29 cellular contexts compared by ENCODE assay signal in the genomic region with DNA sequence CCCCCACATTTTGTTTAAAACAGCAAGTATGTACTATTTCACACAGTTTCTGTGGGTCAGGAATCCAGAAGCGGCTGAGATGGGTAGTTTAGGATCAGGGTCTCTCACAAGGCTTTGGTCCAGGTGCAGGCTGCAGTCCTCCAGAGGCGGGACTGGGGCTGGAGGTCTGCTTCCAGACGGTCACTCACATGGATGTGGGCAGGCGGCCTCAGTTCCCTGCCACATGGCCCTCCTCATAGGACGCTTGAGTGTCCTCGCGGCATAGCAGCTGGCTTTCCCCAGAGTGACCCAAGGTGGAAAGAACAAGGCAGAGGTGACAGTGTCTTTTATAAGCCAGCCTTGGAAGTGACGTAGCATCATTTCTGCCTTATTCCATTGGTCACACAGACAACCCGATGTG. TPM values are rescaled to one million over a fixed set of nuclear protein-coding genes. Genes with fewer than 3 reads are reported as not detected.
"Had no signal": no experiment of that assay in that cellular context is flagged by ENCODE, and none has a peak within 500 bp of the region (broad histone marks: within the 10 kb centered on the region; RNA-seq: fewer than 3 reads in every experiment).

No MANE protein-coding gene starts in this region.

- H3K27me3 ChIP-seq: heart left ventricle, ovary, right atrium auricular region, right lobe of liver, testis, thyroid gland, transverse colon, upper lobe of left lung had no signal

- H3K9me3 Mint-ChIP-seq: immature natural killer cell; naive thymus-derived CD8-positive, alpha-beta T cell; nephron; neural crest cell; stimulated activated memory B cell treated with anti-CD40 and anti-IgM and Interleukin-4, amounts not matched to agents 10 μg/mL and 1 μg/mL and 100 μg/mL, for 72 hours; stimulated activated naive CD8-positive, alpha-beta T cell treated with anti-CD3 and anti-CD28 coated beads, Interleukin-15, amount 100 ng/mL, for 72 hours had no signal

- H3K36me3 ChIP-seq: left ventricle myocardium inferior, ovary, right atrium auricular region, thyroid gland, transverse colon had no signal

- DNase-seq: heart left ventricle; hypothalamus; immature natural killer cell; kidney; left colon; left ventricle myocardium inferior; mesendoderm; midbrain; naive thymus-derived CD8-positive, alpha-beta T cell; stimulated activated CD4-positive, alpha-beta T cell treated with anti-CD3 and anti-CD28 coated beads, Interleukin-1b, Interleukin-23, amount 100 ng/mL, for 48 hours; stimulated activated CD4-positive, alpha-beta T cell treated with anti-CD3 and anti-CD28 coated beads, Interleukin-2, amount 100 ng/mL, for 48 hours; stimulated activated CD4-positive, alpha-beta T cell treated with anti-CD3 and anti-CD28 coated beads, Interleukin-4, amount 100 ng/mL, for 4 hours; stimulated activated CD8-positive, alpha-beta memory T cell treated with anti-CD3 and anti-CD28 coated beads, Interleukin-4, amount 100 ng/mL, for 48 hours; stimulated activated naive CD4-positive, alpha-beta T cell treated with Interleukin-2 at 50 U/mL for 16 hours; stimulated activated naive CD8-positive, alpha-beta T cell treated with anti-CD3 and anti-CD28 coated beads, Interleukin-15, amount 100 ng/mL, for 72 hours; substantia nigra; testis; thyroid gland; transverse colon; upper lobe of left lung had no signal

- ATAC-seq: heart left ventricle; left colon; naive thymus-derived CD8-positive, alpha-beta T cell; stimulated activated memory B cell treated with anti-CD40 and anti-IgM and Interleukin-4, amounts not matched to agents 10 μg/mL and 1 μg/mL and 100 μg/mL, for 72 hours; stimulated activated naive CD8-positive, alpha-beta T cell treated with anti-CD3 and anti-CD28 coated beads, Interleukin-15, amount 100 ng/mL, for 72 hours had no signal

- H3K4me3 ChIP-seq: heart left ventricle, left ventricle myocardium inferior, lung, ovary, right atrium auricular region, right lobe of liver, testis, thyroid gland, transverse colon, upper lobe of left lung had no signal

- H3K27ac Mint-ChIP-seq: immature natural killer cell; nephron; progenitor cell of endocrine pancreas; stimulated activated memory B cell treated with anti-CD40 and anti-IgM and Interleukin-4, amounts not matched to agents 10 μg/mL and 1 μg/mL and 100 μg/mL, for 72 hours had no signal

- H3K4me1 ChIP-seq: thyroid gland had no signal

- H3K9me3 ChIP-seq: heart left ventricle, left ventricle myocardium inferior, ovary, right atrium auricular region, right lobe of liver, testis, thyroid gland, transverse colon, upper lobe of left lung had no signal

- H3K4me3 Mint-ChIP-seq: immature natural killer cell; naive thymus-derived CD8-positive, alpha-beta T cell; nephron; neural crest cell; stimulated activated memory B cell treated with anti-CD40 and anti-IgM and Interleukin-4, amounts not matched to agents 10 μg/mL and 1 μg/mL and 100 μg/mL, for 72 hours; stimulated activated naive CD8-positive, alpha-beta T cell treated with anti-CD3 and anti-CD28 coated beads, Interleukin-15, amount 100 ng/mL, for 72 hours had no signal

- H3K27me3 Mint-ChIP-seq: naive thymus-derived CD8-positive, alpha-beta T cell; progenitor cell of endocrine pancreas; stimulated activated memory B cell treated with anti-CD40 and anti-IgM and Interleukin-4, amounts not matched to agents 10 μg/mL and 1 μg/mL and 100 μg/mL, for 72 hours; stimulated activated naive CD8-positive, alpha-beta T cell treated with anti-CD3 and anti-CD28 coated beads, Interleukin-15, amount 100 ng/mL, for 72 hours had no signal

- H3K27ac ChIP-seq: heart left ventricle, left ventricle myocardium inferior, ovary, right atrium auricular region, testis, thyroid gland, transverse colon, upper lobe of left lung had no signal

RNA-seq across cellular contexts. Expression of a gene that starts 11.8 kb away (rescaled TPM):
- total RNA-seq: pulmonary artery endothelial cell, right atrium auricular region had no signal
- polyA plus RNA-seq: immature natural killer cell; naive thymus-derived CD8-positive, alpha-beta T cell had no signal

RNA-seq across cellular contexts. Expression of a gene that starts 56.4 kb away (rescaled TPM):
- polyA plus RNA-seq: immature natural killer cell had no signal
